Comparison of ENCODE assay signal across 8 cellular contexts in genomic region chr11:68584097-68584496, GRCh38.
A peak's percentile ranks its signal among the peaks of the same experiment; 100 is the strongest.
DNase-seq lines count a peak whose midpoint lies in the region; ATAC-seq and TF ChIP-seq lines count a peak whose summit lies in the region.

No MANE protein-coding gene starts in this region.

- H3K9me3 ChIP-seq in psoas muscle = no peaks in the 10 kb centered on the region

- WGBS in psoas muscle, 3 donors = 49 to 54% (median 53%) methylated on average over 6 of the region's 6 CpGs

- H3K4me3 ChIP-seq in fibroblast of the aortic adventitia (ENCODE audit: low read depth, low read length) (no peak overlapping the region), psoas muscle (no peak overlapping the region)

- DNase-seq in NCI-H2029 (lab: John Stamatoyannopoulos, UW) (peak; percentile 19), NCI-H2029 treated with DMSO at 0.1 percent for 48 hours (lab: John Stamatoyannopoulos, UW) (no peak), NOMO-1 (lab: John Stamatoyannopoulos, UW; ENCODE audit: unreplicated experiment in 2 of 2) (peak; percentile 17 to 38), activated T-cell treated with anti-CD3 and anti-CD28 coated beads for 1 hour (ENCODE audit: low read depth) (peak; percentile 43), fibroblast of the aortic adventitia (ENCODE audit: low read depth) (peak; percentile 4), psoas muscle (peak; percentile 59 to 72), NCI-H1436 (lab: John Stamatoyannopoulos, UW) (no peak)

- peaks cover 48% of the 10 kb centered on the region for H3K4me1 ChIP-seq in psoas muscle

- H3K36me3 ChIP-seq in psoas muscle (ENCODE audit: insufficient read depth in 1 of 2, low read depth in 1 of 2) = peaks cover 2 to 70% of the 10 kb centered on the region in 2 donors

- no peaks in the 10 kb centered on the region for H3K27me3 ChIP-seq in psoas muscle (ENCODE audit: insufficient read depth in 3 of 3, low read length in 2 of 3)

- intact Hi-C loops in psoas muscle (cut with DNase I) = loop anchor here in 1 of 2 donors (5.0 kb wide), 1 partner anchor 122 kb away; the partner anchor contains the start of gene PPP6R3

- TF ChIP-seq CTCF in fibroblast of the aortic adventitia (IDR thresholded peaks at IDR 0.05; ENCODE audit: insufficient read depth, low read length) (peak; percentile 58), psoas muscle (IDR thresholded peaks at IDR 0.05) (peak; percentile 35)

- ATAC-seq in psoas muscle (peak in 2 of 4 donors; percentile 17 to 36), HG02973 (IDR thresholded peaks at IDR 0.05; ENCODE audit: unreplicated experiment) (no peak)

- peak overlapping the region; percentile 89 for H3K27ac ChIP-seq in psoas muscle

Comparison
In these comparisons a context has a peak if more than half of its experiments do, and no peak if none do; other contexts are left out.
1. DNase-seq: peak in NCI-H2029 (single experiment), NOMO-1 (2 of 2), activated T-cell treated with anti-CD3 and anti-CD28 coated beads for 1 hour (single experiment), fibroblast of the aortic adventitia (single experiment) and psoas muscle (2 of 2); none in NCI-H2029 treated with DMSO at 0.1 percent for 48 hours (single experiment) and NCI-H1436 (single experiment).